1 cellular context compared by ENCODE assay signal in genomic region chr19:42201489-42202289, GRCh38.
TF ChIP-seq lines count a peak whose summit lies in the region.

No MANE protein-coding gene starts in this region.

TF ChIP-seq in SK-N-SH, 30 proteins besides CTCF, POLR2A, EP300 and RAD21 (continued from another document):
- TF ChIP-seq, protein P1, sequence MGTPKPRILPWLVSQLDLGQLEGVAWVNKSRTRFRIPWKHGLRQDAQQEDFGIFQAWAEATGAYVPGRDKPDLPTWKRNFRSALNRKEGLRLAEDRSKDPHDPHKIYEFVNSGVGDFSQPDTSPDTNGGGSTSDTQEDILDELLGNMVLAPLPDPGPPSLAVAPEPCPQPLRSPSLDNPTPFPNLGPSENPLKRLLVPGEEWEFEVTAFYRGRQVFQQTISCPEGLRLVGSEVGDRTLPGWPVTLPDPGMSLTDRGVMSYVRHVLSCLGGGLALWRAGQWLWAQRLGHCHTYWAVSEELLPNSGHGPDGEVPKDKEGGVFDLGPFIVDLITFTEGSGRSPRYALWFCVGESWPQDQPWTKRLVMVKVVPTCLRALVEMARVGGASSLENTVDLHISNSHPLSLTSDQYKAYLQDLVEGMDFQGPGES (IDR thresholded peaks at IDR 0.05; ENCODE audit: low read depth, low read length) = no peak
- TF ChIP-seq NRF1 (IDR thresholded peaks at IDR 0.05; ENCODE audit: low read depth, low read length) = no peak
- no peak for TF ChIP-seq GABPA (IDR thresholded peaks at IDR 0.05; ENCODE audit: low read depth)
- TF ChIP-seq JUND (IDR thresholded peaks at IDR 0.05) = no peak
- TF ChIP-seq NFIC (IDR thresholded peaks at IDR 0.05; ENCODE audit: borderline replicate concordance) = no peak
- TF ChIP-seq RFX5 (IDR thresholded peaks at IDR 0.05; ENCODE audit: low read length) = no peak
- no peak for TF ChIP-seq ELF1 (IDR thresholded peaks at IDR 0.05)
